8 cellular contexts compared by ENCODE assay signal in the genomic region with DNA sequence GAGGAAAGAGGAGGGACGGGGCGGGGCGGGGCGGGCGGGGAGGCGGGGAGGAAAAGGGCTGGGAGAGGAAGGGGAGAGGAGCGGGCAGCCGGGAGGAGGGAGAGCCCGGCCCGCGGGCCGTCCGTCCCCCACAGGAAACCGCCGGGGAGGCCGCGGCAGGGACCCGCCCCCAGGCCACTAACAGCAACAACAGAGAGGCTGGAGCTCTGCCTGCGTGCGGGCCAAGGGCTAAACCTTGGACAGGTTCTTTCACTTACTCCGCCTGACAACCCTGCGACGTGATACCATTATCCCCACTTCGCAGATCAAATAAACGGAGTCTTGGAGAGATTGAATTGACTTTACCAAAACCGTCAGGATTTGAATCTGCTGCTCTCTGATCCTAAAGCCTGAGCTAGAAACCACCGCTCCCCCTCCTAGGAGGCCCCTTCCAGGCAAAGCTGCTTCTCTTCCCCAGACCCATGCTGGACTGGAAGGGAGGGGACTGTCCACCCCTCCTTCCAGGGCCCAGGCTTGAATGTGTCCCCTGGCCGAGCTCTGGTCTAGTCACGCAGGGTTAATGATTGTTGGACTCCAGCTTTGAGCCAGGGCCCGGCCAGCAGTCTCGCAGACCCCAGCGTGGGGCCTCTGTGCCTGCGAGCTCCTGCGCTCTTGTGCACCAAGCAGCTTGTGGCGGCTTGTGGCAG. TPM values are rescaled to one million over a fixed set of nuclear protein-coding genes. Genes with fewer than 3 reads are reported as not detected.
DNase-seq lines count a peak whose midpoint lies in the region; ATAC-seq and TF ChIP-seq lines count a peak whose summit lies in the region.

A gene with protein sequence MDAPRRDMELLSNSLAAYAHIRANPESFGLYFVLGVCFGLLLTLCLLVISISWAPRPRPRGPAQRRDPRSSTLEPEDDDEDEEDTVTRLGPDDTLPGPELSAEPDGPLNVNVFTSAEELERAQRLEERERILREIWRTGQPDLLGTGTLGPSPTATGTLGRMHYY (minus strand): TSS at position 10 of the 686 bp plus-strand sequence. CDS start 608 bp downstream, outside the sequence.

- ATAC-seq in GM18498 (IDR thresholded peaks at IDR 0.05; ENCODE audit: unreplicated experiment) (peak; percentile 57), aorta (ENCODE audit: low FRiP score) (peak; percentile 71)
- ATAC-seq in naive thymus-derived CD8-positive, alpha-beta T cell: peak; percentile 21 to 41

- DNase-seq in AG09309 (ENCODE audit: low read depth): peak; percentile 16
- DNase-seq in NCI-H460 (ENCODE audit: extremely low read depth, low read depth): peak; percentile 15
- peak; percentile 65 to 70 for DNase-seq in activated T-cell treated with anti-CD3 and anti-CD28 coated beads, Interleukin-2, amount 50 U/mL, for 48 hours
- peak; percentile 84 for DNase-seq in fibroblast of pulmonary artery (ENCODE audit: low read depth)
- DNase-seq in naive thymus-derived CD8-positive, alpha-beta T cell: peak in 4 of 10 donors; percentile 18 to 48 (median 31)
- DNase-seq in aorta: peak; percentile 92 to 93
- no peak for DNase-seq in D341Med (ENCODE audit: low spot score)

- H3K9me3 Mint-ChIP-seq in naive thymus-derived CD8-positive, alpha-beta T cell: no peaks in the 10 kb centered on the region

- H3K4me3 Mint-ChIP-seq in naive thymus-derived CD8-positive, alpha-beta T cell: peak within 1 kb of the TSS; percentile 68 to 87 (median 81)

- intact Hi-C loops in aorta (cut with DNase I): loop anchor here in 1 of 2 donors (10.0 kb wide), 1 partner anchor 609 kb away; a partner anchor contains a TSS

- no peaks in the 10 kb centered on the region for H3K36me3 ChIP-seq in aorta (ENCODE audit: control insufficient read depth in 1 of 2, insufficient read depth in 2 of 2, low read length in 1 of 2)

- no peaks in the 10 kb centered on the region for H3K4me1 ChIP-seq in aorta (ENCODE audit: control insufficient read depth in 1 of 2, insufficient read depth in 2 of 2, low read length in 2 of 2)

- peaks cover 20 to 35% (median 29%) of the 10 kb centered on the region in 4 donors for H3K4me1 Mint-ChIP-seq in naive thymus-derived CD8-positive, alpha-beta T cell

- peak within 1 kb of the TSS; percentile 56 for H3K4me3 ChIP-seq in AG09309 (ENCODE audit: control insufficient read depth, low read depth, low read length)
- peak within 1 kb of the TSS; percentile 64 for H3K4me3 ChIP-seq in fibroblast of pulmonary artery (replicated peaks; ENCODE audit: low read depth, low read length)
- H3K4me3 ChIP-seq in aorta (ENCODE audit: low read length in 2 of 2): peak within 1 kb of the TSS; percentile 71 to 77

- H3K27ac Mint-ChIP-seq in naive thymus-derived CD8-positive, alpha-beta T cell: peak within 1 kb of the TSS in 9 of 10 donors; percentile 52 to 87 (median 66)

- H3K27me3 ChIP-seq in aorta (ENCODE audit: control insufficient read depth in 1 of 2, insufficient read depth in 2 of 2, low read length in 1 of 2): no peaks in the 10 kb centered on the region

- WGBS in aorta, 2 donors: 1 to 2% methylated on average over 29 to 35 of the region's 35 CpGs

- no peaks in the 10 kb centered on the region for H3K36me3 Mint-ChIP-seq in naive thymus-derived CD8-positive, alpha-beta T cell

- H3K9me3 ChIP-seq in aorta (ENCODE audit: control insufficient read depth, low read length): no peaks in the 10 kb centered on the region

- TF ChIP-seq CTCF in AG09309 (IDR thresholded peaks at IDR 0.05; ENCODE audit: control insufficient read depth, insufficient read depth, low read depth, low read length, missing control alignments): no peak
- TF ChIP-seq CTCF in fibroblast of pulmonary artery (IDR thresholded peaks at IDR 0.05; ENCODE audit: low read length, missing control alignments): no peak

- peaks cover 0 to 12% (median 2%) of the 10 kb centered on the region in 5 donors for H3K27me3 Mint-ChIP-seq in naive thymus-derived CD8-positive, alpha-beta T cell

- POLR2A ChIA-PET in naive thymus-derived CD8-positive, alpha-beta T cell (lab: Charles Lee): interaction anchor here (0.6 to 1.7 kb wide), 5 partner anchors 17 to 1185 kb away, joined by 3 to 4 read pairs (median 3); a partner anchor contains a TSS

- H3K27ac ChIP-seq in aorta (ENCODE audit: low read depth in 1 of 2, low read length in 2 of 2): peak within 1 kb of the TSS; percentile 47 to 81

RNA-seq across cellular contexts. Expression of the gene that starts here (rescaled TPM):
- total RNA-seq in NCI-H460 (2014; rRNA removed; shearing (Covaris generic)): 1.6 and 2.9 TPM in 2 replicates
- 0.95 and 5.5 TPM in 2 replicates for polyA plus RNA-seq in NCI-H460 (2014; cell fraction: nucleus; rRNA removed)
- total RNA-seq in naive thymus-derived CD8-positive, alpha-beta T cell: 1 to 10 TPM; 1.2 to 1.6 TPM
- polyA plus RNA-seq in naive thymus-derived CD8-positive, alpha-beta T cell: 1 to 10 TPM in 1 of 3 donors, under 1 TPM in 2; 0.16 to 2.4 (median 0.43) TPM
- total RNA-seq in aorta: 10 to 100 TPM; 44.7 to 58.3 TPM
- 100 to 1,000 TPM in 1 of 2 donors, 10 to 100 TPM in 1; 38.2 to 165 TPM for polyA plus RNA-seq in aorta

Comparison
In these comparisons a context has a peak if more than half of its experiments do, and no peak if none do; other contexts are left out.
1. RNA of the gene that starts here (total RNA-seq): 44.7 to 58.3 TPM in aorta; 1.2 to 1.6 TPM in naive thymus-derived CD8-positive, alpha-beta T cell and 1.6 to 2.9 TPM in NCI-H460; every median in the first group is over 10 times any median in the second.
2. RNA of the gene that starts here (polyA plus RNA-seq): 38.2 to 165 TPM in aorta; 0.16 to 2.4 TPM in naive thymus-derived CD8-positive, alpha-beta T cell; every median in the first group is over 10 times any median in the second.
3. Peak in every context shown above with its lines, with median percentiles within 50 percentile points of each other: H3K4me3 ChIP-seq and ATAC-seq.